In genomic region chr20:2249935-2250334, GRCh38 we compare ENCODE assay signal across 24 cellular contexts. TPM values are rescaled to one million over a fixed set of nuclear protein-coding genes. Genes with fewer than 3 reads are reported as not detected.
DNase-seq lines count a peak whose midpoint lies in the region; ATAC-seq, FAIRE-seq and TF ChIP-seq lines count a peak whose summit lies in the region.
"Had no signal": no experiment of that assay in that cellular context is flagged by ENCODE, and none has a peak within 500 bp of the region (broad histone marks: within the 10 kb centered on the region; RNA-seq: fewer than 3 reads in every experiment).

No MANE protein-coding gene starts in this region.

- no peak overlapping the region for H2AFZ ChIP-seq in HepG2 (ENCODE audit: low read length)

- H3K4me1 ChIP-seq in HEK293 (ENCODE audit: control insufficient read depth, insufficient read depth, low read length) = peaks cover 19% of the 10 kb centered on the region
- H3K4me1 ChIP-seq in HepG2 (ENCODE audit: insufficient read depth, low read length) = no peaks in the 10 kb centered on the region
- H3K4me1 ChIP-seq: BE2C, Caco-2 had no signal

- H3K79me2 ChIP-seq in HepG2 (ENCODE audit: insufficient read depth, low read length) = no peaks in the 10 kb centered on the region

- H3K4me3 ChIP-seq in HEK293 (ENCODE audit: low read depth, low read length) (no peak overlapping the region), HepG2 (replicated peaks in 1 of 3; ENCODE audit: insufficient read depth in 1 of 3, low read depth in 2 of 3, low read length in 3 of 3) (no peak overlapping the region)
- H3K4me3 ChIP-seq: BLaER1 had no signal

- H3K9me3 Mint-ChIP-seq in activated T-cell treated with anti-CD3 and anti-CD28 coated beads, Interleukin-2, amount 50 U/mL, for 24 hours = no peaks in the 10 kb centered on the region
- H3K9me3 Mint-ChIP-seq: CD4-positive, alpha-beta memory T cell; CD4-positive, CD25-positive, alpha-beta regulatory T cell; CD8-positive, alpha-beta memory T cell had no signal

- H3K27ac Mint-ChIP-seq in activated T-cell treated with anti-CD3 and anti-CD28 coated beads, Interleukin-2, amount 50 U/mL, for 24 hours = no peak overlapping the region
- H3K27ac Mint-ChIP-seq: CD14-positive monocyte; CD4-positive, CD25-positive, alpha-beta regulatory T cell; CD8-positive, alpha-beta memory T cell had no signal

- TF ChIP-seq EP300 in HepG2 (IDR thresholded peaks at IDR 0.05; ENCODE audit: low read depth in 2 of 2, low read length in 2 of 2) (no peak), HepG2 (CRISPR knock-in tag; IDR thresholded peaks at IDR 0.05; ENCODE audit: borderline replicate concordance) (no peak)

- peaks cover 4% of the 10 kb centered on the region for H3K4me1 Mint-ChIP-seq in activated T-cell treated with anti-CD3 and anti-CD28 coated beads, Interleukin-2, amount 50 U/mL, for 24 hours (ENCODE audit: low read depth)
- H3K4me1 Mint-ChIP-seq: CD4-positive, alpha-beta memory T cell; CD4-positive, CD25-positive, alpha-beta regulatory T cell; CD8-positive, alpha-beta memory T cell had no signal

- intact Hi-C loops in HepG2 (cut with micrococcal nuclease; ENCODE audit: unreplicated experiment) = no loop called here

- no peak for TF ChIP-seq RAD21 in HepG2 (CRISPR knock-in tag; IDR thresholded peaks at IDR 0.05)

- H3K27ac ChIP-seq in HEK293 (ENCODE audit: extremely low read depth, low read depth, low read length) (no peak overlapping the region), HepG2 (ENCODE audit: extremely low read length, insufficient read depth, low read length) (no peak overlapping the region)
- H3K27ac ChIP-seq: BLaER1 had no signal

- in situ Hi-C loops in HepG2 (cut with HindIII; ENCODE audit: extremely low pct_ligation_motif_present, low pct_unique_long_range_greater_than_20kb) = no loop called here

- no peaks in the 10 kb centered on the region for H4K20me1 ChIP-seq in HepG2 (ENCODE audit: insufficient read depth, low read length)
- H4K20me1 ChIP-seq: BLaER1 had no signal

- no peak for TF ChIP-seq POLR2A in HepG2 (IDR thresholded peaks at IDR 0.05; ENCODE audit: insufficient read depth in 1 of 2, low read depth in 2 of 2, low read length in 2 of 2)

- ATAC-seq in HepG2 (no peak), HG03342 (IDR thresholded peaks at IDR 0.05; ENCODE audit: unreplicated experiment) (no peak)

- no peaks in the 10 kb centered on the region for H3K9me3 ChIP-seq in HEK293 (ENCODE audit: control insufficient read depth, insufficient read depth, low read depth, low read length)
- no peaks in the 10 kb centered on the region for H3K9me3 ChIP-seq in HepG2 (ENCODE audit: low read length)
- H3K9me3 ChIP-seq: BE2C, BLaER1, Caco-2 had no signal

- no peaks in the 10 kb centered on the region for H3K27me3 ChIP-seq in HepG2 (ENCODE audit: control insufficient read depth in 1 of 2, insufficient read depth in 2 of 2, low read length in 2 of 2)
- H3K27me3 ChIP-seq: BE2C, BLaER1 had no signal

- WGBS in HepG2 (ENCODE audit: low lambda C conversion rate) = 49% methylated on average over 3 of the region's 3 CpGs

- TF ChIP-seq CTCF in HEK293 (tag by site-specific recombination; IDR thresholded peaks at IDR 0.05) (no peak), HepG2 (CRISPR knock-in tag; IDR thresholded peaks at IDR 0.05) (no peak)

- no peak overlapping the region for H3K4me2 ChIP-seq in HepG2 (ENCODE audit: low read depth, low read length)
- H3K4me2 ChIP-seq: BLaER1 had no signal

- no peaks in the 10 kb centered on the region for H3K36me3 Mint-ChIP-seq in activated T-cell treated with anti-CD3 and anti-CD28 coated beads, Interleukin-2, amount 50 U/mL, for 24 hours (ENCODE audit: low read depth)
- H3K36me3 Mint-ChIP-seq: CD4-positive, alpha-beta memory T cell; CD4-positive, CD25-positive, alpha-beta regulatory T cell; CD8-positive, alpha-beta memory T cell had no signal

- POLR2A ChIA-PET in HEK293 (lab: Yijun Ruan, JAX) (no interaction called here), HepG2 (lab: Yijun Ruan, JAX) (no interaction called here)

- no TSS peak for BruUV-seq in HepG2 (replicated peaks; lab: Mats Ljungman, UMichigan)

- no peak overlapping the region for H3K9ac ChIP-seq in HepG2 (ENCODE audit: insufficient read depth, low read depth, low read length)
- H3K9ac ChIP-seq: BLaER1 had no signal

- DNase-seq in HepG2 (ENCODE audit: low spot score) (no peak), RCC 7860 (ENCODE audit: low spot score) (no peak)
- no peak for DNase-seq in activated T-cell treated with anti-CD3 and anti-CD28 coated beads, Interleukin-2, amount 50 U/mL, for 24 hours
- DNase-seq: 8988T; ACHN; BE2C; C1 segment of cervical spinal cord; Caco-2; Calu3; CD4-positive, alpha-beta memory T cell; CD4-positive, CD25-positive, alpha-beta regulatory T cell; CD8-positive, alpha-beta memory T cell; DMS79 treated with DMSO at 0.1 percent for 48 hours; GF-D8 had no signal

- peaks cover 44% of the 10 kb centered on the region for H3K27me3 Mint-ChIP-seq in activated T-cell treated with anti-CD3 and anti-CD28 coated beads, Interleukin-2, amount 50 U/mL, for 24 hours

- H3K36me3 ChIP-seq in HEK293 (ENCODE audit: control insufficient read depth in 2 of 2, insufficient read depth in 1 of 2, low read length in 2 of 2) = no peaks in the 10 kb centered on the region
- H3K36me3 ChIP-seq in HepG2 (replicated peaks in 1 of 2; ENCODE audit: control insufficient read depth in 1 of 2, insufficient read depth in 2 of 2, low read length in 2 of 2) = no peaks in the 10 kb centered on the region
- H3K36me3 ChIP-seq: BE2C, BLaER1 had no signal

- no peak overlapping the region for H3K4me3 Mint-ChIP-seq in activated T-cell treated with anti-CD3 and anti-CD28 coated beads, Interleukin-2, amount 50 U/mL, for 24 hours
- H3K4me3 Mint-ChIP-seq: CD4-positive, alpha-beta memory T cell; CD4-positive, CD25-positive, alpha-beta regulatory T cell; CD8-positive, alpha-beta memory T cell had no signal

- FAIRE-seq in HepG2 (lab: Jason Lieb, UNC) = no peak
- FAIRE-seq in RCC 7860 (lab: Jason Lieb, UNC) = no peak
- FAIRE-seq: A204.1, D721Med, G401.6, GM12891, GM19239 had no signal

- CTCF ChIA-PET in HEK293 (lab: Yijun Ruan, JAX) = interaction anchor here (0.6 to 1.7 kb wide), 4 partner anchors 13 to 1842 kb away, joined by 3 to 4 read pairs (median 3); no protein-coding TSS in a partner anchor
- CTCF ChIA-PET in HepG2 (lab: Yijun Ruan, JAX; ENCODE audit: low intra/inter-chr PET ratio, low total read pairs) = no interaction called here

TF ChIP-seq in HEK293, 187 proteins besides CTCF, POLR2A, EP300 and RAD21:
- 0 out of 2 replicates have a peak, but pooled peaks have one; percentile 60 for TF ChIP-seq ZNF121 (tag by site-specific recombination; IDR thresholded peaks at IDR 0.05)
- TF ChIP-seq MZF1 (tag by site-specific recombination; IDR thresholded peaks at IDR 0.05; ENCODE audit: borderline replicate concordance) = no peak

TF ChIP-seq in HepG2, 621 proteins besides CTCF, POLR2A, EP300 and RAD21:
- TF ChIP-seq MZF1 (CRISPR knock-in tag; IDR thresholded peaks at IDR 0.05; ENCODE audit: borderline replicate concordance) (no peak), ZKSCAN1 (IDR thresholded peaks at IDR 0.05; ENCODE audit: low read length) (no peak), KDM5A (IDR thresholded peaks at IDR 0.05; ENCODE audit: borderline replicate concordance, low read length) (no peak), CEBPB (IDR thresholded peaks at IDR 0.05; ENCODE audit: borderline replicate concordance, low read depth, low read length) (peak; percentile 60; the same call in 1 of the 2 replicates), RFX1 (IDR thresholded peaks at IDR 0.05) (no peak), CEBPG (CRISPR knock-in tag; IDR thresholded peaks at IDR 0.05) (peak; percentile 46), ZNF460 (CRISPR knock-in tag; IDR thresholded peaks at IDR 0.05; ENCODE audit: borderline replicate concordance) (peak; percentile 63; the same call in 1 of the 2 replicates)

RNA-seq across cellular contexts. Expression of gene TGM3, which starts 45.9 kb away (rescaled TPM):
- not detected in 2 replicates for total RNA-seq in HepG2 (2016; rRNA removed; fragmentation: Illumina TruSeq; extraction: Trizol)
- total RNA-seq in HepG2 (2016; cell fraction: cytosol; rRNA removed; fragmentation: Illumina TruSeq; extraction: Trizol; ENCODE audit: low read depth) = not detected in 2 replicates
- total RNA-seq in HepG2 (2016; cell fraction: insoluble cytoplasmic fraction; rRNA removed; fragmentation: Illumina TruSeq; extraction: Trizol) = not detected in 2 replicates
- not detected in 2 replicates for total RNA-seq in HepG2 (2016; cell fraction: membrane; rRNA removed; fragmentation: Illumina TruSeq; extraction: Trizol)
- total RNA-seq in HepG2 (2016; cell fraction: nucleus; rRNA removed; fragmentation: Illumina TruSeq; extraction: Trizol) = not detected in 2 replicates
- not detected in 2 replicates for polyA plus RNA-seq in HepG2 (2011; rRNA removed)
- not detected in 2 replicates for polyA plus RNA-seq in HepG2 (2011; cell fraction: cytosol; rRNA removed)
- not detected in 2 replicates for polyA plus RNA-seq in HepG2 (2011; cell fraction: nucleus; rRNA removed)
- not detected in 2 replicates for polyA plus RNA-seq in HepG2 (2012)
- polyA plus RNA-seq in HepG2 (2016; cell fraction: cytosol; fragmentation: Illumina TruSeq; extraction: Trizol; ENCODE audit: low read depth) = not detected in 2 replicates
- polyA plus RNA-seq in HepG2 (2016; cell fraction: insoluble cytoplasmic fraction; fragmentation: Illumina TruSeq; extraction: Trizol; ENCODE audit: low read depth) = not detected in 2 replicates
- not detected in 2 replicates for polyA plus RNA-seq in HepG2 (2016; cell fraction: membrane; fragmentation: Illumina TruSeq; extraction: Trizol; ENCODE audit: low read depth)
- polyA plus RNA-seq in HepG2 (2016; cell fraction: nucleus; fragmentation: Illumina TruSeq; extraction: Trizol; ENCODE audit: insufficient read depth, low read depth) = not detected in 2 replicates
- not detected in 2 replicates for polyA minus RNA-seq in HepG2 (2011; rRNA and poly(A)+ RNA removed; ENCODE audit: low replicate concordance)
- not detected in 2 replicates for polyA minus RNA-seq in HepG2 (2011; cell fraction: cytosol; rRNA and poly(A)+ RNA removed)
- polyA minus RNA-seq in HepG2 (2011; cell fraction: nucleus; rRNA and poly(A)+ RNA removed) = not detected in 2 replicates
- total RNA-seq: Calu3; CD4-positive, alpha-beta memory T cell; CD4-positive, CD25-positive, alpha-beta regulatory T cell; CD8-positive, alpha-beta memory T cell had no signal
- polyA plus RNA-seq: AG04450; CD14-positive monocyte; CD4-positive, alpha-beta memory T cell; CD4-positive, CD25-positive, alpha-beta regulatory T cell; CD8-positive, alpha-beta memory T cell had no signal

Comparison
In these comparisons a context has a peak if more than half of its experiments do, and no peak if none do; other contexts are left out.
1. Of the 63 proteins assayed by ChIP-seq in both HepG2 and HEK293: peak only in HepG2: none; only in HEK293: ZNF121; in both: none; in neither: 62.